23 cellular contexts compared by ENCODE assay signal in genomic region chr2:167732251-167732788, GRCh38.
"Had no signal": no experiment of that assay in that cellular context is flagged by ENCODE, and none has a peak within 500 bp of the region (broad histone marks: within the 10 kb centered on the region; RNA-seq: fewer than 3 reads in every experiment).

No MANE protein-coding gene starts in this region.

- H3K9me3 Mint-ChIP-seq: activated B cell treated with CpG ODN at 0.5 μM for 24 hours; activated CD4-positive, alpha-beta memory T cell treated with anti-CD3 and anti-CD28 coated beads for 36 hours; activated naive CD8-positive, alpha-beta T cell treated with anti-CD3 and anti-CD28 coated beads, Interleukin-2, amount 10 ng/mL, durations not matched to agents 7 days and 5 days; memory B cell; stimulated activated naive CD8-positive, alpha-beta T cell treated with anti-CD3 and anti-CD28 coated beads, Interleukin-15, amount 100 ng/mL, for 72 hours; T-helper 2 cell treated with Interferon-gamma antibody and Interleukin-4, amounts not matched to agents 5 μg/mL and 100 μg/mL, for 36 hours had no signal

- H3K4me1 Mint-ChIP-seq: activated B cell treated with CpG ODN at 0.5 μM for 24 hours; activated CD8-positive, alpha-beta memory T cell treated with anti-CD3 and anti-CD28 coated beads, Interleukin-2, amount 10 ng/mL, durations not matched to agents 7 days and 5 days; activated naive CD8-positive, alpha-beta T cell treated with anti-CD3 and anti-CD28 coated beads, Interleukin-2, amount 10 ng/mL, durations not matched to agents 7 days and 5 days; memory B cell; stimulated activated naive CD8-positive, alpha-beta T cell treated with anti-CD3 and anti-CD28 coated beads, Interleukin-15, amount 100 ng/mL, for 72 hours had no signal

- H3K27me3 ChIP-seq: cardiac muscle cell, suprapubic skin, vagina had no signal

- H3K4me3 Mint-ChIP-seq: activated B cell treated with CpG ODN at 0.5 μM for 24 hours; activated CD4-positive, alpha-beta memory T cell treated with anti-CD3 and anti-CD28 coated beads for 36 hours; activated CD8-positive, alpha-beta memory T cell treated with anti-CD3 and anti-CD28 coated beads, Interleukin-2, amount 10 ng/mL, durations not matched to agents 7 days and 5 days; activated naive CD8-positive, alpha-beta T cell treated with anti-CD3 and anti-CD28 coated beads, Interleukin-2, amount 10 ng/mL, durations not matched to agents 7 days and 5 days; memory B cell; naive thymus-derived CD4-positive, alpha-beta T cell; stimulated activated naive CD8-positive, alpha-beta T cell treated with anti-CD3 and anti-CD28 coated beads, Interleukin-15, amount 100 ng/mL, for 72 hours; T-helper 2 cell treated with Interferon-gamma antibody and Interleukin-4, amounts not matched to agents 5 μg/mL and 100 μg/mL, for 36 hours had no signal

- H3K4me3 ChIP-seq: cardiac muscle cell, mucosa of descending colon, smooth muscle cell, suprapubic skin, vagina had no signal

- ATAC-seq: activated CD8-positive, alpha-beta memory T cell treated with anti-CD3 and anti-CD28 coated beads, Interleukin-2, amount 10 ng/mL, durations not matched to agents 7 days and 5 days; left ventricle myocardium superior; naive thymus-derived CD4-positive, alpha-beta T cell; stimulated activated naive CD8-positive, alpha-beta T cell treated with anti-CD3 and anti-CD28 coated beads, Interleukin-15, amount 100 ng/mL, for 72 hours had no signal

- H3K36me3 ChIP-seq: cardiac muscle cell, suprapubic skin, vagina had no signal

- H3K4me1 ChIP-seq: suprapubic skin, vagina had no signal

- H3K27ac Mint-ChIP-seq: activated B cell treated with CpG ODN at 0.5 μM for 24 hours; activated CD4-positive, alpha-beta memory T cell treated with anti-CD3 and anti-CD28 coated beads for 36 hours; activated CD8-positive, alpha-beta memory T cell treated with anti-CD3 and anti-CD28 coated beads, Interleukin-2, amount 10 ng/mL, durations not matched to agents 7 days and 5 days; activated naive CD8-positive, alpha-beta T cell treated with anti-CD3 and anti-CD28 coated beads, Interleukin-2, amount 10 ng/mL, durations not matched to agents 7 days and 5 days; memory B cell; naive thymus-derived CD4-positive, alpha-beta T cell; stimulated activated naive CD8-positive, alpha-beta T cell treated with anti-CD3 and anti-CD28 coated beads, Interleukin-15, amount 100 ng/mL, for 72 hours; T-helper 2 cell treated with Interferon-gamma antibody and Interleukin-4, amounts not matched to agents 5 μg/mL and 100 μg/mL, for 36 hours had no signal

- H3K27me3 Mint-ChIP-seq: activated CD4-positive, alpha-beta memory T cell treated with anti-CD3 and anti-CD28 coated beads for 36 hours; activated CD8-positive, alpha-beta memory T cell treated with anti-CD3 and anti-CD28 coated beads, Interleukin-2, amount 10 ng/mL, durations not matched to agents 7 days and 5 days; activated naive CD8-positive, alpha-beta T cell treated with anti-CD3 and anti-CD28 coated beads, Interleukin-2, amount 10 ng/mL, durations not matched to agents 7 days and 5 days; memory B cell; stimulated activated naive CD8-positive, alpha-beta T cell treated with anti-CD3 and anti-CD28 coated beads, Interleukin-15, amount 100 ng/mL, for 72 hours had no signal

- H3K4me2 ChIP-seq: smooth muscle cell had no signal

- H3K9me3 ChIP-seq: mucosa of descending colon, suprapubic skin, vagina had no signal

- H3K36me3 Mint-ChIP-seq: activated CD4-positive, alpha-beta memory T cell treated with anti-CD3 and anti-CD28 coated beads for 36 hours; activated CD8-positive, alpha-beta memory T cell treated with anti-CD3 and anti-CD28 coated beads, Interleukin-2, amount 10 ng/mL, durations not matched to agents 7 days and 5 days; activated naive CD8-positive, alpha-beta T cell treated with anti-CD3 and anti-CD28 coated beads, Interleukin-2, amount 10 ng/mL, durations not matched to agents 7 days and 5 days; memory B cell; naive thymus-derived CD4-positive, alpha-beta T cell had no signal

- H3K27ac ChIP-seq: cardiac muscle cell, suprapubic skin, vagina had no signal

- DNase-seq: activated B cell treated with CpG ODN at 0.5 μM for 24 hours; activated CD4-positive, alpha-beta memory T cell treated with anti-CD3 and anti-CD28 coated beads for 36 hours; activated CD4-positive, alpha-beta T cell treated with anti-CD3 and anti-CD28 coated beads for 4 hours; activated CD8-positive, alpha-beta memory T cell treated with anti-CD3 and anti-CD28 coated beads, Interleukin-2, amount 10 ng/mL, durations not matched to agents 7 days and 5 days; activated naive CD4-positive, alpha-beta T cell treated with Interleukin-2 at 50 U/mL for 16 hours; activated naive CD8-positive, alpha-beta T cell treated with anti-CD3 and anti-CD28 coated beads, Interleukin-2, amount 10 ng/mL, durations not matched to agents 7 days and 5 days; amygdala; erythroblast; foreskin melanocyte; hypothalamus; kidney glomerular epithelial cell; left ventricle myocardium superior; naive thymus-derived CD4-positive, alpha-beta T cell; stimulated activated CD4-positive, alpha-beta T cell treated with anti-CD3 and anti-CD28 coated beads, Interleukin-4, amount 100 ng/mL, for 1 hour; stimulated activated naive CD8-positive, alpha-beta T cell treated with anti-CD3 and anti-CD28 coated beads, Interleukin-15, amount 100 ng/mL, for 72 hours; trophoblast cell had no signal
